Comparison of ENCODE assay signal across 20 cellular contexts in genomic region chr4:62676962-62677361, GRCh38.
"Had no signal": no experiment of that assay in that cellular context is flagged by ENCODE, and none has a peak within 500 bp of the region (broad histone marks: within the 10 kb centered on the region; RNA-seq: fewer than 3 reads in every experiment).

No MANE protein-coding gene starts in this region.

- H3K27me3 ChIP-seq: MG63 had no signal

- ATAC-seq: Panc1, T-cell had no signal

- H3K36me3 ChIP-seq: MG63 had no signal

- H3K4me2 ChIP-seq: SK-N-SH had no signal

- H3K9ac ChIP-seq: SK-N-SH had no signal

- H3K9me3 ChIP-seq: MG63, SK-N-SH had no signal

- DNase-seq: KBM-7, MG63, NCI-H1092, NCI-H1105 treated with DMSO at 0.1 percent for 48 hours, NCI-H1417 treated with DMSO at 0.1 percent for 48 hours, NCI-H146, NCI-H1694 treated with DMSO at 0.1 percent for 48 hours, NCI-H1930, NCI-H2081, NCI-H2107, NCI-H2227 treated with DMSO at 0.1 percent for 48 hours, NCI-H524, NCI-H526 treated with DMSO at 0.1 percent for 48 hours, NCI-H774, SHP77, SK-N-SH, SW 1271, T-cell had no signal

- H3K27ac ChIP-seq: RWPE1 had no signal

- H3K4me3 ChIP-seq: MG63 had no signal
